In genomic region chr14:60287452-60287851, GRCh38 we compare ENCODE assay signal across 19 cellular contexts. TPM values are rescaled to one million over a fixed set of nuclear protein-coding genes. Genes with fewer than 3 reads are reported as not detected.
A peak's percentile ranks its signal among the peaks of the same experiment; 100 is the strongest.
DNase-seq lines count a peak whose midpoint lies in the region; ATAC-seq, FAIRE-seq and TF ChIP-seq lines count a peak whose summit lies in the region.
"Had no signal": no experiment of that assay in that cellular context is flagged by ENCODE, and none has a peak within 500 bp of the region (broad histone marks: within the 10 kb centered on the region; RNA-seq: fewer than 3 reads in every experiment).

No MANE protein-coding gene starts in this region.

- no peak overlapping the region for H3K4me3 ChIP-seq in GM23338
- H3K4me3 ChIP-seq: GM12878, K562 had no signal

- H3K4me1 Mint-ChIP-seq in GM23338, result peaks cover 33% of the 10 kb centered on the region
- peaks cover 38% of the 10 kb centered on the region for H3K4me1 Mint-ChIP-seq in WTC11
- no peaks in the 10 kb centered on the region for H3K4me1 Mint-ChIP-seq in nephron progenitor cell

- no peaks in the 10 kb centered on the region for H3K27me3 Mint-ChIP-seq in GM23338 (ENCODE audit: insufficient read depth, low read depth, poor library complexity)
- H3K27me3 Mint-ChIP-seq in WTC11 (ENCODE audit: low read depth), result no peaks in the 10 kb centered on the region
- H3K27me3 Mint-ChIP-seq in nephron progenitor cell (ENCODE audit: low read depth, poor library complexity), result no peaks in the 10 kb centered on the region
- H3K27me3 Mint-ChIP-seq: CD4-positive, alpha-beta memory T cell had no signal

- H3K27me3 ChIP-seq in GM23338 (ENCODE audit: insufficient read depth), result no peaks in the 10 kb centered on the region

- peaks cover 12% of the 10 kb centered on the region for H3K79me2 ChIP-seq in GM23338 (replicated peaks; ENCODE audit: insufficient read depth)

- H3K9me3 Mint-ChIP-seq in GM23338, result no peaks in the 10 kb centered on the region
- peaks cover 6% of the 10 kb centered on the region; the same call in 1 of the 2 replicates for H3K9me3 Mint-ChIP-seq in WTC11
- H3K9me3 Mint-ChIP-seq in nephron progenitor cell, result no peaks in the 10 kb centered on the region
- H3K9me3 Mint-ChIP-seq: CD4-positive, alpha-beta memory T cell had no signal

- ATAC-seq in GM23338 (no peak), WTC11 (no peak)
- ATAC-seq: GM12878, K562 had no signal

- no peak overlapping the region for H2AFZ ChIP-seq in GM23338

- peaks cover 38% of the 10 kb centered on the region for H3K4me1 ChIP-seq in GM23338 (ENCODE audit: insufficient read depth)

- H3K4me2 ChIP-seq in GM23338, result no peak overlapping the region

- no peaks in the 10 kb centered on the region for H4K20me1 ChIP-seq in GM23338 (replicated peaks; ENCODE audit: insufficient read depth)

- POLR2A ChIA-PET in WTC11 (lab: Charles Lee), result no interaction called here

- H3K27ac Mint-ChIP-seq in GM23338 (no peak overlapping the region), WTC11 (0 out of 2 replicates have a peak overlapping the region, but pooled peaks have one; percentile 54), nephron progenitor cell (peak overlapping the region; percentile 31)

- H3K4me3 Mint-ChIP-seq in GM23338 (no peak overlapping the region), WTC11 (no peak overlapping the region), nephron progenitor cell (no peak overlapping the region)
- H3K4me3 Mint-ChIP-seq: CD4-positive, alpha-beta memory T cell had no signal

- H3K36me3 ChIP-seq in GM23338 (ENCODE audit: insufficient read depth), result peaks cover 5% of the 10 kb centered on the region; the same call in 1 of the 2 replicates

- CTCF ChIA-PET in WTC11 (lab: Charles Lee), result interaction anchor here (1.0 to 1.8 kb wide), 3 partner anchors 21 to 44 kb away, joined by 4 to 6 read pairs (median 5); no protein-coding TSS in a partner anchor

- no peaks in the 10 kb centered on the region for H3K9me2 ChIP-seq in GM23338 (ENCODE audit: insufficient read depth)

- H3K36me3 Mint-ChIP-seq in GM23338 (ENCODE audit: low read depth) (peaks cover 32% of the 10 kb centered on the region), WTC11 (peaks cover 30% of the 10 kb centered on the region), nephron progenitor cell (ENCODE audit: low read depth) (peaks cover 37% of the 10 kb centered on the region)

- H3K27ac ChIP-seq in GM23338 (ENCODE audit: low read depth), result peak overlapping the region; percentile 3; the same call in 1 of the 2 replicates
- H3K27ac ChIP-seq: C4-2B had no signal

- H3F3A ChIP-seq in GM23338 (replicated peaks; ENCODE audit: low read depth), result no peaks in the 10 kb centered on the region

- TF ChIP-seq CTCF in GM23338 (conservative IDR thresholded peaks at IDR 0.05; ENCODE audit: low read depth in 2 of 2) (no peak), WTC11 (IDR thresholded peaks at IDR 0.05) (no peak), nephron progenitor cell (IDR thresholded peaks at IDR 0.05) (no peak), D721Med (IDR thresholded peaks at IDR 0.05; ENCODE audit: insufficient read depth, missing control alignments) (no peak)

- FAIRE-seq in D721Med (lab: Jason Lieb, UNC), result no peak
- FAIRE-seq: GM12878, GM19239, K562 had no signal

- no peak for DNase-seq in GM23338 (ENCODE audit: low spot score)
- no peak for DNase-seq in WTC11 (ENCODE audit: low spot score)
- DNase-seq in nephron progenitor cell, result no peak
- DNase-seq in activated gamma-delta T cell treated with Interleukin-2 at 50 U/mL for 16 hours, result no peak
- DNase-seq in D721Med (ENCODE audit: insufficient read length, low spot score), result no peak
- DNase-seq in AG20443 (ENCODE audit: low spot score), result no peak
- DNase-seq: ACHN; AML-193; CD4-positive, alpha-beta memory T cell; DMS 273 treated with DMSO at 0.1 percent for 48 hours; DMS53; DND-41; EL; HCEC 1CT; IMR-90 had no signal

TF ChIP-seq in GM23338, 12 proteins besides CTCF, POLR2A, EP300 and RAD21 (continues in another document):
- TF ChIP-seq JUNB (IDR thresholded peaks at IDR 0.05; ENCODE audit: unreplicated experiment) (no peak), ZNF114 (CRISPR knock-in tag; IDR thresholded peaks at IDR 0.05) (no peak), ZNF331 (CRISPR knock-in tag; IDR thresholded peaks at IDR 0.05; ENCODE audit: low read depth) (no peak), NANOG (IDR thresholded peaks at IDR 0.05; ENCODE audit: borderline replicate concordance) (no peak), EZH2phosphoT487 (IDR thresholded peaks at IDR 0.05; ENCODE audit: unreplicated experiment) (no peak), STAT1 (IDR thresholded peaks at IDR 0.05; ENCODE audit: unreplicated experiment) (no peak), CREB1 (CRISPR knock-in tag; IDR thresholded peaks at IDR 0.05; ENCODE audit: low read depth) (no peak), REST (IDR thresholded peaks at IDR 0.05; ENCODE audit: unreplicated experiment) (no peak)

TF ChIP-seq in WTC11, 78 proteins besides CTCF, POLR2A, EP300 and RAD21:
- no peak for TF ChIP-seq NFE2L1 (CRISPR knock-in tag; IDR thresholded peaks at IDR 0.05)
- no peak for TF ChIP-seq KAT7 (CRISPR knock-in tag; IDR thresholded peaks at IDR 0.05; ENCODE audit: borderline replicate concordance)
- TF ChIP-seq ZNF423 (CRISPR knock-in tag; IDR thresholded peaks at IDR 0.05), result no peak
- TF ChIP-seq JUN (CRISPR knock-in tag; IDR thresholded peaks at IDR 0.05), result no peak

RNA-seq across cellular contexts. Expression of gene PPM1A, which starts 38.4 kb away (rescaled TPM):
- 34.1 and 42.8 TPM in 2 replicates for total RNA-seq in GM23338 (2014; rRNA removed; shearing (Covaris generic))
- polyA plus RNA-seq in GM23338 (2016; fragmentation: Nextera tagmentation; extraction: Ambion mirVana), result 26.4 and 29.8 TPM in 2 replicates
- total RNA-seq in WTC11 (2021), result 38.2 to 52.5 TPM (median 41.2 TPM) in 3 replicates
